ENCODE assay signal across 8 cellular contexts in genomic region chr1:155002479-155003226, GRCh38. TPM values are rescaled to one million over a fixed set of nuclear protein-coding genes. Genes with fewer than 3 reads are reported as not detected.
DNase-seq lines count a peak whose midpoint lies in the region; ATAC-seq and TF ChIP-seq lines count a peak whose summit lies in the region.

Gene ZBTB7B (plus strand): TSS chr1:155002802. CDS start chr1:155014661, 11,859 bp downstream.

- ATAC-seq in activated T-cell treated with anti-CD3 and anti-CD28 coated beads, Interleukin-2, amount 50 U/mL, for 72 hours (replicated peaks in 1 of 2): peak in 1 of 2 donors; percentile 1
- ATAC-seq in GM21528 (IDR thresholded peaks at IDR 0.05; ENCODE audit: low FRiP score, unreplicated experiment): no peak

- H3K4me3 Mint-ChIP-seq in activated T-cell treated with anti-CD3 and anti-CD28 coated beads, Interleukin-2, amount 50 U/mL, for 72 hours: peak within 1 kb of the TSS; percentile 98 to 99
- H3K4me3 Mint-ChIP-seq in glutamatergic neuron (ENCODE audit: unreplicated experiment): peak within 1 kb of the TSS; percentile 93
- peak within 1 kb of the TSS; percentile 94 for H3K4me3 Mint-ChIP-seq in osteocyte (ENCODE audit: unreplicated experiment)

- peaks cover 53% of the 10 kb centered on the region for H3K4me1 Mint-ChIP-seq in activated T-cell treated with anti-CD3 and anti-CD28 coated beads, Interleukin-2, amount 50 U/mL, for 72 hours (ENCODE audit: low read depth)
- H3K4me1 Mint-ChIP-seq in glutamatergic neuron (ENCODE audit: low read depth, unreplicated experiment): peaks cover 10% of the 10 kb centered on the region
- H3K4me1 Mint-ChIP-seq in osteocyte (ENCODE audit: unreplicated experiment): peaks cover 34% of the 10 kb centered on the region

- peaks cover 11 to 13% of the 10 kb centered on the region in 2 donors for H3K36me3 Mint-ChIP-seq in activated T-cell treated with anti-CD3 and anti-CD28 coated beads, Interleukin-2, amount 50 U/mL, for 72 hours (ENCODE audit: insufficient read depth in 2 of 2)
- no peaks in the 10 kb centered on the region for H3K36me3 Mint-ChIP-seq in glutamatergic neuron (ENCODE audit: unreplicated experiment)
- no peaks in the 10 kb centered on the region for H3K36me3 Mint-ChIP-seq in osteocyte (ENCODE audit: unreplicated experiment)

- peak; percentile 39 for DNase-seq in NCI-H1092 treated with DMSO at 0.1 percent for 48 hours (lab: John Stamatoyannopoulos, UW)
- DNase-seq in NCI-H1092 (lab: John Stamatoyannopoulos, UW): no peak
- peak; percentile 71 for DNase-seq in HuH-7 (ENCODE audit: low spot score)
- DNase-seq in activated T-cell treated with anti-CD3 and anti-CD28 coated beads, Interleukin-2, amount 50 U/mL, for 72 hours: peak in 1 of 2 donors; percentile 48
- DNase-seq in glutamatergic neuron: no peak
- no peak for DNase-seq in osteocyte (ENCODE audit: extremely low spot score, unreplicated experiment)
- no peak for DNase-seq in DMS79 treated with DMSO at 0.1 percent for 48 hours (lab: John Stamatoyannopoulos, UW)

- H3K27me3 Mint-ChIP-seq in activated T-cell treated with anti-CD3 and anti-CD28 coated beads, Interleukin-2, amount 50 U/mL, for 72 hours (ENCODE audit: low read depth): no peaks in the 10 kb centered on the region
- H3K27me3 Mint-ChIP-seq in glutamatergic neuron (ENCODE audit: unreplicated experiment): peaks cover 12% of the 10 kb centered on the region
- H3K27me3 Mint-ChIP-seq in osteocyte (ENCODE audit: unreplicated experiment): no peaks in the 10 kb centered on the region

- H3K27ac Mint-ChIP-seq in activated T-cell treated with anti-CD3 and anti-CD28 coated beads, Interleukin-2, amount 50 U/mL, for 72 hours: peak within 1 kb of the TSS; percentile 97
- H3K27ac Mint-ChIP-seq in glutamatergic neuron (ENCODE audit: unreplicated experiment) (peak within 1 kb of the TSS; percentile 34), osteocyte (ENCODE audit: unreplicated experiment) (peak within 1 kb of the TSS; percentile 96)

- TF ChIP-seq CTCF in glutamatergic neuron (IDR thresholded peaks at IDR 0.05; ENCODE audit: partially characterized antibody, unreplicated experiment) (no peak), osteocyte (IDR thresholded peaks at IDR 0.05) (no peak)

- no peaks in the 10 kb centered on the region for H3K9me3 Mint-ChIP-seq in activated T-cell treated with anti-CD3 and anti-CD28 coated beads, Interleukin-2, amount 50 U/mL, for 72 hours
- H3K9me3 Mint-ChIP-seq in glutamatergic neuron (ENCODE audit: unreplicated experiment) (peaks cover 5% of the 10 kb centered on the region), osteocyte (ENCODE audit: unreplicated experiment) (no peaks in the 10 kb centered on the region)

RNA-seq across cellular contexts. Expression of gene ZBTB7B, which starts in this region (rescaled TPM):
- total RNA-seq in activated T-cell treated with anti-CD3 and anti-CD28 coated beads, Interleukin-2, amount 50 U/mL, for 72 hours: 100 to 1,000 TPM; 129 to 141 TPM
- total RNA-seq in glutamatergic neuron (ENCODE audit: unreplicated experiment): 8.1 TPM
- total RNA-seq in osteocyte: 34.4 and 37.8 TPM in 2 replicates

Comparison
In these comparisons a context has a peak if more than half of its experiments do, and no peak if none do; other contexts are left out.
1. DNase-seq: peak in NCI-H1092 treated with DMSO at 0.1 percent for 48 hours (single experiment) and HuH-7 (single experiment); none in NCI-H1092 (single experiment), glutamatergic neuron (single experiment), osteocyte (single experiment) and DMS79 treated with DMSO at 0.1 percent for 48 hours (single experiment).
2. H3K27ac Mint-ChIP-seq: peak in every context shown above with its lines; median percentile 97 in activated T-cell treated with anti-CD3 and anti-CD28 coated beads, Interleukin-2, amount 50 U/mL, for 72 hours; 96 in osteocyte; 34 in glutamatergic neuron.
3. Peak in every context shown above with its lines, with median percentiles within 50 percentile points of each other: H3K4me3 Mint-ChIP-seq.